In the genomic region with DNA sequence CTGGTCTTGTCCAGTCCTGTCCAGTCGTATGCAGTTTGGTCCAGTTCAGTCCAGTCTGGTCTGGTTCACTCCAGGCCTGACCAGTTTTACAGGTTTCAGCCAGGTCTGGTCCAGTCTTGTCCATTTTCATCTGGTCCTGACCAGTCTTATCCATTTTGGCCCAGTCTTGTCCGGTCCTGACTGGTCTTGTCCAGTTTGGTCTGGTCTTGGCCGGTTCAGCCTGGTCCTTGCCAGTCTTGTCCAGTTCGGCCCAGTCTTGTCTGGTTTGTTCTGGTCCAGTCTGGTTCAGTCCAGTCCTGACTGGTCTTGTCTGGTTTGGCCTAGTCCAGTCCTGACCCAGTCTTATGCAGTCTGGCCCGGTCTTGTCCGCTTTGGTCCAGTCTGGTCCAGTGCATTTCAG, we compare ENCODE assay signal across 28 cellular contexts.
"Had no signal": no experiment of that assay in that cellular context is flagged by ENCODE, and none has a peak within 500 bp of the region (broad histone marks: within the 10 kb centered on the region; RNA-seq: fewer than 3 reads in every experiment).

No MANE protein-coding gene starts in this region.

- H3K27ac Mint-ChIP-seq: activated CD8-positive, alpha-beta memory T cell treated with anti-CD3 and anti-CD28 coated beads, Interleukin-2, amount 10 ng/mL, durations not matched to agents 7 days and 5 days; activated CD8-positive, alpha-beta T cell treated with anti-CD3 and anti-CD28 coated beads for 36 hours; activated naive CD8-positive, alpha-beta T cell treated with anti-CD3 and anti-CD28 coated beads, Interleukin-2, amount 10 ng/mL, durations not matched to agents 7 days and 5 days; nephron progenitor cell; stimulated activated memory B cell treated with anti-CD40 and anti-IgM and Interleukin-4, amounts not matched to agents 10 μg/mL and 1 μg/mL and 100 μg/mL, for 72 hours; T-helper 17 cell had no signal

- H2AFZ ChIP-seq: parathyroid adenoma had no signal

- ATAC-seq: activated CD8-positive, alpha-beta memory T cell treated with anti-CD3 and anti-CD28 coated beads, Interleukin-2, amount 10 ng/mL, durations not matched to agents 7 days and 5 days; activated CD8-positive, alpha-beta T cell treated with anti-CD3 and anti-CD28 coated beads for 36 hours; esophagus mucosa; left cardiac atrium; mucosa of descending colon; stimulated activated memory B cell treated with anti-CD40 and anti-IgM and Interleukin-4, amounts not matched to agents 10 μg/mL and 1 μg/mL and 100 μg/mL, for 72 hours; T-helper 17 cell had no signal

- DNase-seq: activated CD4-positive, alpha-beta T cell treated with anti-CD3 and anti-CD28 coated beads for 48 hours; activated CD8-positive, alpha-beta memory T cell treated with anti-CD3 and anti-CD28 coated beads, Interleukin-2, amount 10 ng/mL, durations not matched to agents 7 days and 5 days; activated CD8-positive, alpha-beta T cell treated with anti-CD3 and anti-CD28 coated beads for 36 hours; activated naive CD4-positive, alpha-beta T cell; activated T-cell treated with anti-CD3 and anti-CD28 coated beads for 4 hours; amniotic stem cell; cerebellar nuclear complex; effector CD8-positive, alpha-beta T cell; foreskin melanocyte; glutamatergic neuron; hippocampal formation; left cardiac atrium; mesenchymal stem cell; mucosa of descending colon; stimulated activated CD4-positive, alpha-beta T cell treated with anti-CD3 and anti-CD28 coated beads, Interleukin-2, amount 100 ng/mL, for 24 hours; stomach; SW 1271; T-helper 17 cell; uterus had no signal

- H3K9ac ChIP-seq: parathyroid adenoma had no signal

- H3K79me2 ChIP-seq: parathyroid adenoma had no signal

- H3K36me3 Mint-ChIP-seq: activated CD8-positive, alpha-beta memory T cell treated with anti-CD3 and anti-CD28 coated beads, Interleukin-2, amount 10 ng/mL, durations not matched to agents 7 days and 5 days; activated naive CD8-positive, alpha-beta T cell treated with anti-CD3 and anti-CD28 coated beads, Interleukin-2, amount 10 ng/mL, durations not matched to agents 7 days and 5 days; stimulated activated memory B cell treated with anti-CD40 and anti-IgM and Interleukin-4, amounts not matched to agents 10 μg/mL and 1 μg/mL and 100 μg/mL, for 72 hours had no signal

- H3K27me3 ChIP-seq: stomach, suprapubic skin, tibial nerve, uterus had no signal

- H3K4me3 Mint-ChIP-seq: activated CD8-positive, alpha-beta memory T cell treated with anti-CD3 and anti-CD28 coated beads, Interleukin-2, amount 10 ng/mL, durations not matched to agents 7 days and 5 days; activated CD8-positive, alpha-beta T cell treated with anti-CD3 and anti-CD28 coated beads for 36 hours; activated naive CD8-positive, alpha-beta T cell treated with anti-CD3 and anti-CD28 coated beads, Interleukin-2, amount 10 ng/mL, durations not matched to agents 7 days and 5 days; nephron progenitor cell; stimulated activated memory B cell treated with anti-CD40 and anti-IgM and Interleukin-4, amounts not matched to agents 10 μg/mL and 1 μg/mL and 100 μg/mL, for 72 hours; T-helper 17 cell had no signal

- H3K4me1 ChIP-seq: parathyroid adenoma, stomach, suprapubic skin, tibial nerve, uterus had no signal

- FAIRE-seq: endothelial cell of umbilical vein, islet of Langerhans had no signal

- H3K9me3 ChIP-seq: uterus had no signal

- H3K27ac ChIP-seq: parathyroid adenoma, stomach, suprapubic skin, tibial nerve, uterus had no signal

- H3K36me3 ChIP-seq: stomach, suprapubic skin, tibial nerve, uterus had no signal

- H3K4me3 ChIP-seq: mucosa of descending colon, stomach, suprapubic skin, tibial nerve, uterus had no signal

- H3K4me1 Mint-ChIP-seq: activated CD8-positive, alpha-beta memory T cell treated with anti-CD3 and anti-CD28 coated beads, Interleukin-2, amount 10 ng/mL, durations not matched to agents 7 days and 5 days; activated naive CD8-positive, alpha-beta T cell treated with anti-CD3 and anti-CD28 coated beads, Interleukin-2, amount 10 ng/mL, durations not matched to agents 7 days and 5 days; nephron progenitor cell; stimulated activated memory B cell treated with anti-CD40 and anti-IgM and Interleukin-4, amounts not matched to agents 10 μg/mL and 1 μg/mL and 100 μg/mL, for 72 hours; T-helper 17 cell had no signal

- H3K27me3 Mint-ChIP-seq: activated CD8-positive, alpha-beta memory T cell treated with anti-CD3 and anti-CD28 coated beads, Interleukin-2, amount 10 ng/mL, durations not matched to agents 7 days and 5 days; activated CD8-positive, alpha-beta T cell treated with anti-CD3 and anti-CD28 coated beads for 36 hours; activated naive CD8-positive, alpha-beta T cell treated with anti-CD3 and anti-CD28 coated beads, Interleukin-2, amount 10 ng/mL, durations not matched to agents 7 days and 5 days; stimulated activated memory B cell treated with anti-CD40 and anti-IgM and Interleukin-4, amounts not matched to agents 10 μg/mL and 1 μg/mL and 100 μg/mL, for 72 hours; T-helper 17 cell had no signal
